1 cellular context compared by ENCODE assay signal in genomic region chr1:108780937-108781574, GRCh38.
TF ChIP-seq lines count a peak whose summit lies in the region.

No MANE protein-coding gene starts in this region.

TF ChIP-seq in HCT116, 20 proteins besides CTCF, POLR2A, EP300 and RAD21 (continued from another document):
- TF ChIP-seq ZBTB33 (IDR thresholded peaks at IDR 0.05; ENCODE audit: extremely low read depth, insufficient replicate concordance, low read length) = no peak
